In genomic region chr10:7071421-7071820, GRCh38 we compare ENCODE assay signal across 22 cellular contexts.
DNase-seq lines count a peak whose midpoint lies in the region; ATAC-seq and TF ChIP-seq lines count a peak whose summit lies in the region.
"Had no signal": no experiment of that assay in that cellular context is flagged by ENCODE, and none has a peak within 500 bp of the region (broad histone marks: within the 10 kb centered on the region; RNA-seq: fewer than 3 reads in every experiment).

No MANE protein-coding gene starts in this region.

- no CpG with 5 or more reads among the region's 2 CpGs for WGBS in neuronal stem cell (ENCODE audit: extremely low coverage in 2 of 2, insufficient read length in 2 of 2, insufficient replicate concordance in 1 of 2), 2 donors
- 97% methylated on average over 2 of the region's 2 CpGs for WGBS in smooth muscle cell (ENCODE audit: low lambda C conversion rate)

- H3K9me3 Mint-ChIP-seq in activated naive CD8-positive, alpha-beta T cell treated with anti-CD3 and anti-CD28 coated beads, Interleukin-2, amount 50 U/mL, for 24 hours: no peaks in the 10 kb centered on the region
- H3K9me3 Mint-ChIP-seq in activated naive CD8-positive, alpha-beta T cell treated with anti-CD3 and anti-CD28 coated beads for 36 hours: no peaks in the 10 kb centered on the region
- H3K9me3 Mint-ChIP-seq in natural killer cell: no peaks in the 10 kb centered on the region

- H3K23ac ChIP-seq in neuronal stem cell (ENCODE audit: low read depth, low read length, poor library complexity): no peak overlapping the region

- H3K79me1 ChIP-seq in neuronal stem cell (ENCODE audit: low read depth, low read length): no peaks in the 10 kb centered on the region

- no peak overlapping the region for H3K27ac Mint-ChIP-seq in activated naive CD8-positive, alpha-beta T cell treated with anti-CD3 and anti-CD28 coated beads, Interleukin-2, amount 50 U/mL, for 24 hours
- no peak overlapping the region for H3K27ac Mint-ChIP-seq in activated naive CD8-positive, alpha-beta T cell treated with anti-CD3 and anti-CD28 coated beads for 36 hours
- H3K27ac Mint-ChIP-seq in natural killer cell: no peak overlapping the region
- H3K27ac Mint-ChIP-seq: CD4-positive, alpha-beta memory T cell had no signal

- H3K27me3 Mint-ChIP-seq in activated naive CD8-positive, alpha-beta T cell treated with anti-CD3 and anti-CD28 coated beads, Interleukin-2, amount 50 U/mL, for 24 hours: peaks cover 5% of the 10 kb centered on the region
- peaks cover 18% of the 10 kb centered on the region for H3K27me3 Mint-ChIP-seq in activated naive CD8-positive, alpha-beta T cell treated with anti-CD3 and anti-CD28 coated beads for 36 hours
- no peaks in the 10 kb centered on the region for H3K27me3 Mint-ChIP-seq in natural killer cell (ENCODE audit: low read depth in 2 of 2)

- no peak overlapping the region for H3K4ac ChIP-seq in neuronal stem cell (ENCODE audit: low read length)

- no peak overlapping the region for H3K18ac ChIP-seq in neuronal stem cell (ENCODE audit: low read length)

- no peak overlapping the region for H2AFZ ChIP-seq in neuronal stem cell (ENCODE audit: low read length)
- no peak overlapping the region for H2AFZ ChIP-seq in smooth muscle cell (ENCODE audit: low read depth)
- H2AFZ ChIP-seq: GM23248 had no signal

- H3K4me1 ChIP-seq in neuronal stem cell (ENCODE audit: control insufficient read depth in 2 of 2, insufficient read depth in 1 of 2, low read depth in 1 of 2, low read length in 2 of 2) (no peaks in the 10 kb centered on the region), smooth muscle cell (ENCODE audit: low read depth) (no peaks in the 10 kb centered on the region)
- H3K4me1 ChIP-seq: A549, BE2C had no signal

- no peak overlapping the region for H3K9ac ChIP-seq in neuronal stem cell (ENCODE audit: low read depth, low read length, poor library complexity)
- no peak overlapping the region for H3K9ac ChIP-seq in smooth muscle cell (ENCODE audit: low read depth)
- H3K9ac ChIP-seq: GM23248 had no signal

- H4K20me1 ChIP-seq in smooth muscle cell (ENCODE audit: low read depth): no peaks in the 10 kb centered on the region

- intact Hi-C loops in natural killer cell (cut with micrococcal nuclease): loop anchor here (1.0 to 2.0 kb wide), 2 partner anchors 36 to 145 kb away; no protein-coding TSS in a partner anchor

- no peak overlapping the region for H3K4me3 ChIP-seq in Jurkat, Clone E6-1 (ENCODE audit: low read length)
- H3K4me3 ChIP-seq in neuronal stem cell (ENCODE audit: low read length in 2 of 2): no peak overlapping the region
- H3K4me3 ChIP-seq in smooth muscle cell: no peak overlapping the region
- H3K4me3 ChIP-seq: A549, GM23248 had no signal

- ATAC-seq in activated naive CD8-positive, alpha-beta T cell treated with anti-CD3 and anti-CD28 coated beads, Interleukin-2, amount 50 U/mL, for 24 hours: peak; percentile 78
- ATAC-seq in natural killer cell (peak in 2 of 3 donors; percentile 58 to 74), GM19324 (IDR thresholded peaks at IDR 0.05; ENCODE audit: low FRiP score, unreplicated experiment) (no peak)
- ATAC-seq: A549, HCT116 had no signal

- H2BK120ac ChIP-seq in neuronal stem cell (ENCODE audit: low read depth, low read length): no peak overlapping the region

- H3K14ac ChIP-seq in neuronal stem cell (ENCODE audit: low read length): no peak overlapping the region

- H4K91ac ChIP-seq in neuronal stem cell (ENCODE audit: low read depth, low read length, poor library complexity): no peak overlapping the region

- H3K36me3 Mint-ChIP-seq in activated naive CD8-positive, alpha-beta T cell treated with anti-CD3 and anti-CD28 coated beads, Interleukin-2, amount 50 U/mL, for 24 hours (ENCODE audit: low read depth): no peaks in the 10 kb centered on the region
- H3K36me3 Mint-ChIP-seq in activated naive CD8-positive, alpha-beta T cell treated with anti-CD3 and anti-CD28 coated beads for 36 hours: no peaks in the 10 kb centered on the region
- H3K36me3 Mint-ChIP-seq in natural killer cell: no peaks in the 10 kb centered on the region
- H3K36me3 Mint-ChIP-seq: CD4-positive, alpha-beta memory T cell had no signal

- H3K27me3 ChIP-seq in neuronal stem cell (ENCODE audit: control insufficient read depth in 3 of 3, insufficient read depth in 3 of 3, low read depth in 1 of 3, low read length in 3 of 3): no peaks in the 10 kb centered on the region
- peaks cover 7% of the 10 kb centered on the region for H3K27me3 ChIP-seq in smooth muscle cell (ENCODE audit: low read depth)

- H3K4me2 ChIP-seq in neuronal stem cell (ENCODE audit: insufficient read depth, low read length, poor library complexity, severe bottlenecking) (no peak overlapping the region), smooth muscle cell (no peak overlapping the region)
- H3K4me2 ChIP-seq: A549 had no signal

- H2AK5ac ChIP-seq in neuronal stem cell (ENCODE audit: low read depth, low read length): no peak overlapping the region

- H3K9me3 ChIP-seq in neuronal stem cell (replicated peaks in 1 of 2; ENCODE audit: control insufficient read depth in 2 of 2, insufficient read depth in 1 of 2, low read depth in 1 of 2, low read length in 2 of 2) (peaks cover 0 to 2% of the 10 kb centered on the region in 2 donors), smooth muscle cell (replicated peaks; ENCODE audit: low read depth) (no peaks in the 10 kb centered on the region)
- H3K9me3 ChIP-seq: BE2C had no signal

- H2BK5ac ChIP-seq in neuronal stem cell (ENCODE audit: low read length): no peak overlapping the region

- H2BK12ac ChIP-seq in neuronal stem cell (ENCODE audit: low read length): no peak overlapping the region

- H3F3A ChIP-seq in smooth muscle cell (ENCODE audit: low read depth): no peaks in the 10 kb centered on the region

- H3K27ac ChIP-seq in neuronal stem cell (replicated peaks; ENCODE audit: low read length) (no peak overlapping the region), smooth muscle cell (ENCODE audit: low read depth) (no peak overlapping the region)
- H3K27ac ChIP-seq: A549, GM23248 had no signal

- peak; percentile 1 for TF ChIP-seq CTCF in natural killer cell (IDR thresholded peaks at IDR 0.05)
- TF ChIP-seq CTCF in smooth muscle cell (IDR thresholded peaks at IDR 0.05; ENCODE audit: borderline replicate concordance, insufficient read depth, poor library complexity, severe bottlenecking): no peak

- H3K4me3 Mint-ChIP-seq in activated naive CD8-positive, alpha-beta T cell treated with anti-CD3 and anti-CD28 coated beads, Interleukin-2, amount 50 U/mL, for 24 hours: no peak overlapping the region
- no peak overlapping the region for H3K4me3 Mint-ChIP-seq in activated naive CD8-positive, alpha-beta T cell treated with anti-CD3 and anti-CD28 coated beads for 36 hours
- no peak overlapping the region for H3K4me3 Mint-ChIP-seq in natural killer cell
- H3K4me3 Mint-ChIP-seq: CD4-positive, alpha-beta memory T cell had no signal

- H4K8ac ChIP-seq in neuronal stem cell (ENCODE audit: low read depth, low read length): no peak overlapping the region

- H3K4me1 Mint-ChIP-seq in activated naive CD8-positive, alpha-beta T cell treated with anti-CD3 and anti-CD28 coated beads, Interleukin-2, amount 50 U/mL, for 24 hours: no peaks in the 10 kb centered on the region
- no peaks in the 10 kb centered on the region for H3K4me1 Mint-ChIP-seq in activated naive CD8-positive, alpha-beta T cell treated with anti-CD3 and anti-CD28 coated beads for 36 hours
- H3K4me1 Mint-ChIP-seq in natural killer cell: peaks cover 14 to 20% of the 10 kb centered on the region in 2 donors
- H3K4me1 Mint-ChIP-seq: CD4-positive, alpha-beta memory T cell had no signal

- no peak overlapping the region for H2BK15ac ChIP-seq in neuronal stem cell (ENCODE audit: low read length)

- H3K79me2 ChIP-seq in smooth muscle cell (ENCODE audit: low read depth): no peaks in the 10 kb centered on the region

- peak; percentile 7 for DNase-seq in activated naive CD8-positive, alpha-beta T cell treated with anti-CD3 and anti-CD28 coated beads, Interleukin-2, amount 50 U/mL, for 24 hours
- DNase-seq in activated naive CD8-positive, alpha-beta T cell treated with anti-CD3 and anti-CD28 coated beads for 36 hours: no peak
- peak; percentile 17 for DNase-seq in Jurkat, Clone E6-1 (ENCODE audit: low read depth, low spot score)
- DNase-seq in natural killer cell (no peak), neuronal stem cell (ENCODE audit: low spot score) (no peak), smooth muscle cell (lab: John Stamatoyannopoulos, UW; ENCODE audit: unreplicated experiment) (no peak)
- DNase-seq: 8988T; ACHN; AML-193; BE2C; C1 segment of cervical spinal cord; Calu3; CD4-positive, alpha-beta memory T cell; COR-L47; DMS53; DMS79 treated with DMSO at 0.1 percent for 48 hours; GF-D8; GM23248; H7 had no signal

- H3K36me3 ChIP-seq in neuronal stem cell (replicated peaks in 1 of 2; ENCODE audit: control insufficient read depth in 2 of 2, insufficient read depth in 2 of 2, low read length in 2 of 2) (no peaks in the 10 kb centered on the region), smooth muscle cell (ENCODE audit: low read depth) (no peaks in the 10 kb centered on the region)
- H3K36me3 ChIP-seq: BE2C had no signal

Comparison
In these comparisons a context has a peak if more than half of its experiments do, and no peak if none do; other contexts are left out.
1. DNase-seq: peak in activated naive CD8-positive, alpha-beta T cell treated with anti-CD3 and anti-CD28 coated beads, Interleukin-2, amount 50 U/mL, for 24 hours (single experiment) and Jurkat, Clone E6-1 (single experiment); none in activated naive CD8-positive, alpha-beta T cell treated with anti-CD3 and anti-CD28 coated beads for 36 hours (single experiment), natural killer cell (single experiment), neuronal stem cell (single experiment) and smooth muscle cell (single experiment).